25 cellular contexts compared by ENCODE assay signal in genomic region chr4:102988429-102989020, GRCh38. TPM values are rescaled to one million over a fixed set of nuclear protein-coding genes. Genes with fewer than 3 reads are reported as not detected.
DNase-seq lines count a peak whose midpoint lies in the region; ATAC-seq, FAIRE-seq and TF ChIP-seq lines count a peak whose summit lies in the region.
"Had no signal": no experiment of that assay in that cellular context is flagged by ENCODE, and none has a peak within 500 bp of the region (broad histone marks: within the 10 kb centered on the region; RNA-seq: fewer than 3 reads in every experiment).

No MANE protein-coding gene starts in this region.

- intact Hi-C loops in mucosa of descending colon (cut with DNase I, micrococcal nuclease) (no loop called here), lower lobe of right lung (cut with DNase I) (no loop called here)

- peak overlapping the region; percentile 64 for H3K27ac Mint-ChIP-seq in activated naive CD4-positive, alpha-beta T cell treated with anti-CD3 and anti-CD28 coated beads, Interleukin-2, amount 10 ng/mL, durations not matched to agents 7 days and 5 days
- H3K27ac Mint-ChIP-seq in T-helper 1 cell treated with Interleukin-12 subunit alpha and Interleukin-12 subunit beta and Interleukin-4 antibody, amounts not matched to agents 30 μg/mL and 1 μg/mL, for 36 hours: peak overlapping the region; percentile 85

- H3K4me1 ChIP-seq in mucosa of descending colon (ENCODE audit: low read depth) (no peaks in the 10 kb centered on the region), lower lobe of right lung (no peaks in the 10 kb centered on the region)
- H3K4me1 ChIP-seq: BLaER1 treated with 17β-estradiol and CSF1 and Interleukin-3, amounts not matched to agents 10 nM and 100 nM; Caco-2; heart right ventricle; psoas muscle; transverse colon had no signal

- CTCF ChIA-PET in activated naive CD4-positive, alpha-beta T cell treated with anti-CD3 and anti-CD28 coated beads, Interleukin-2, amount 10 ng/mL, durations not matched to agents 7 days and 5 days (lab: Charles Lee): no interaction called here

- no peaks in the 10 kb centered on the region for H3K27me3 Mint-ChIP-seq in activated naive CD4-positive, alpha-beta T cell treated with anti-CD3 and anti-CD28 coated beads, Interleukin-2, amount 10 ng/mL, durations not matched to agents 7 days and 5 days
- H3K27me3 Mint-ChIP-seq in T-helper 1 cell treated with Interleukin-12 subunit alpha and Interleukin-12 subunit beta and Interleukin-4 antibody, amounts not matched to agents 30 μg/mL and 1 μg/mL, for 36 hours (ENCODE audit: low read depth): no peaks in the 10 kb centered on the region

- peaks cover 11% of the 10 kb centered on the region for H3K9me3 Mint-ChIP-seq in activated naive CD4-positive, alpha-beta T cell treated with anti-CD3 and anti-CD28 coated beads, Interleukin-2, amount 10 ng/mL, durations not matched to agents 7 days and 5 days
- H3K9me3 Mint-ChIP-seq in T-helper 1 cell treated with Interleukin-12 subunit alpha and Interleukin-12 subunit beta and Interleukin-4 antibody, amounts not matched to agents 30 μg/mL and 1 μg/mL, for 36 hours: peaks cover 14% of the 10 kb centered on the region

- no peaks in the 10 kb centered on the region for H3K9me3 ChIP-seq in mucosa of descending colon
- H3K9me3 ChIP-seq in lower lobe of right lung: no peaks in the 10 kb centered on the region
- H3K9me3 ChIP-seq: Caco-2, psoas muscle, transverse colon had no signal

- H3K4me1 Mint-ChIP-seq in activated naive CD4-positive, alpha-beta T cell treated with anti-CD3 and anti-CD28 coated beads, Interleukin-2, amount 10 ng/mL, durations not matched to agents 7 days and 5 days: peaks cover 27% of the 10 kb centered on the region
- H3K4me1 Mint-ChIP-seq in T-helper 1 cell treated with Interleukin-12 subunit alpha and Interleukin-12 subunit beta and Interleukin-4 antibody, amounts not matched to agents 30 μg/mL and 1 μg/mL, for 36 hours (ENCODE audit: low read depth): peaks cover 16% of the 10 kb centered on the region

- H3K36me3 ChIP-seq in mucosa of descending colon (ENCODE audit: low read depth) (no peaks in the 10 kb centered on the region), lower lobe of right lung (no peaks in the 10 kb centered on the region)
- H3K36me3 ChIP-seq: heart right ventricle, transverse colon had no signal

- ATAC-seq in mucosa of descending colon: no peak
- ATAC-seq in HG03025 (IDR thresholded peaks at IDR 0.05; ENCODE audit: low FRiP score, unreplicated experiment): no peak
- ATAC-seq in lower lobe of right lung: no peak
- ATAC-seq: heart right ventricle, psoas muscle had no signal

- no peak for DNase-seq in activated naive CD4-positive, alpha-beta T cell treated with anti-CD3 and anti-CD28 coated beads, Interleukin-2, amount 10 ng/mL, durations not matched to agents 7 days and 5 days
- DNase-seq in activated naive CD4-positive, alpha-beta T cell (lab: John Stamatoyannopoulos, UW): no peak
- DNase-seq in GM19239 (ENCODE audit: insufficient read length, low spot score) (no peak), mucosa of descending colon (no peak), lower lobe of right lung (no peak), UCSD-AML1 (lab: John Stamatoyannopoulos, UW; ENCODE audit: unreplicated experiment) (no peak)
- DNase-seq: activated CD8-positive, alpha-beta memory T cell treated with anti-CD3 and anti-CD28 coated beads for 24 hours; amniotic stem cell; Caco-2; DMS79; effector CD4-positive, alpha-beta T cell; GF-D8; heart right ventricle; Karpas-422; NCI-H2171; NCI-H524; NK-92 treated with Interleukin-12 subunit alpha and Interleukin-12 subunit beta, amount 100 ng/mL, for 24 hours; nucleus accumbens; psoas muscle; transverse colon had no signal

- no peak overlapping the region for H3K4me3 Mint-ChIP-seq in activated naive CD4-positive, alpha-beta T cell treated with anti-CD3 and anti-CD28 coated beads, Interleukin-2, amount 10 ng/mL, durations not matched to agents 7 days and 5 days
- H3K4me3 Mint-ChIP-seq in T-helper 1 cell treated with Interleukin-12 subunit alpha and Interleukin-12 subunit beta and Interleukin-4 antibody, amounts not matched to agents 30 μg/mL and 1 μg/mL, for 36 hours: peak overlapping the region; percentile 71

- H3K4me3 ChIP-seq in mucosa of descending colon: peak overlapping the region; percentile 6
- H3K4me3 ChIP-seq in lower lobe of right lung: no peak overlapping the region
- H3K4me3 ChIP-seq: BLaER1 treated with 17β-estradiol and CSF1 and Interleukin-3, amounts not matched to agents 10 nM and 100 nM; heart right ventricle; psoas muscle; transverse colon had no signal

- TF ChIP-seq CTCF in mucosa of descending colon (IDR thresholded peaks at IDR 0.05): no peak
- TF ChIP-seq CTCF in lower lobe of right lung (IDR thresholded peaks at IDR 0.05): no peak

- H3K27ac ChIP-seq in lower lobe of right lung: no peak overlapping the region
- H3K27ac ChIP-seq: BLaER1 treated with 17β-estradiol and CSF1 and Interleukin-3, amounts not matched to agents 10 nM and 100 nM; heart right ventricle; psoas muscle; transverse colon; VCaP had no signal

- H3K27me3 ChIP-seq in lower lobe of right lung (ENCODE audit: low read depth): no peaks in the 10 kb centered on the region
- H3K27me3 ChIP-seq: BLaER1 treated with 17β-estradiol and CSF1 and Interleukin-3, amounts not matched to agents 10 nM and 100 nM; heart right ventricle; transverse colon had no signal

- peak; percentile 79 for FAIRE-seq in GM19239 (lab: Jason Lieb, UNC)
- FAIRE-seq: H54 had no signal

- H3K36me3 Mint-ChIP-seq in activated naive CD4-positive, alpha-beta T cell treated with anti-CD3 and anti-CD28 coated beads, Interleukin-2, amount 10 ng/mL, durations not matched to agents 7 days and 5 days: peaks cover 11% of the 10 kb centered on the region
- peaks cover 14% of the 10 kb centered on the region for H3K36me3 Mint-ChIP-seq in T-helper 1 cell treated with Interleukin-12 subunit alpha and Interleukin-12 subunit beta and Interleukin-4 antibody, amounts not matched to agents 30 μg/mL and 1 μg/mL, for 36 hours (ENCODE audit: low read depth)

RNA-seq across cellular contexts. Expression of gene SLC9B1, which starts 31.0 kb away (rescaled TPM):
- total RNA-seq in mucosa of descending colon: 1 to 10 TPM in 1 of 3 donors, under 1 TPM in 1, not detected in 1; 0.65 to 1.4 TPM
- total RNA-seq in lower lobe of right lung: 0.74 TPM
